8 cellular contexts compared by ENCODE assay signal in genomic region chr17:2709173-2709661, GRCh38. TPM values are rescaled to one million over a fixed set of nuclear protein-coding genes. Genes with fewer than 3 reads are reported as not detected.
A peak's percentile ranks its signal among the peaks of the same experiment; 100 is the strongest.
DNase-seq lines count a peak whose midpoint lies in the region; ATAC-seq and FAIRE-seq lines count a peak whose summit lies in the region.

No MANE protein-coding gene starts in this region.

- peaks cover 0 to 19% of the 10 kb centered on the region in 2 donors for H3K4me1 ChIP-seq in small intestine (ENCODE audit: control insufficient read depth in 2 of 2, insufficient read depth in 1 of 2, low read depth in 1 of 2, low read length in 1 of 2)

- CTCF ChIA-PET in activated CD4-positive, alpha-beta T cell treated with anti-CD3 and anti-CD28 coated beads, Interleukin-2, amount 10 ng/mL, durations not matched to agents 7 days and 5 days (lab: Charles Lee), result interaction anchor here (1.4 kb wide), 1 partner anchor 327 kb away, joined by 4 read pairs; no protein-coding TSS in a partner anchor

- H3K4me1 Mint-ChIP-seq in activated CD4-positive, alpha-beta T cell treated with anti-CD3 and anti-CD28 coated beads, Interleukin-2, amount 10 ng/mL, durations not matched to agents 7 days and 5 days, result peaks cover 43% of the 10 kb centered on the region

- POLR2A ChIA-PET in activated CD4-positive, alpha-beta T cell treated with anti-CD3 and anti-CD28 coated beads, Interleukin-2, amount 10 ng/mL, durations not matched to agents 7 days and 5 days (lab: Charles Lee), result no interaction called here

- WGBS in small intestine, 3 donors, result 13 to 53% (median 23%) methylated on average over 9 to 10 of the region's 10 CpGs

- peak overlapping the region; percentile 74 to 90 for H3K27ac ChIP-seq in small intestine (ENCODE audit: low read depth in 1 of 2, low read length in 1 of 2)

- ATAC-seq in esophagus mucosa, result peak; percentile 66
- no peak for ATAC-seq in HG03045 (IDR thresholded peaks at IDR 0.05; ENCODE audit: unreplicated experiment)
- ATAC-seq in HG03520 (IDR thresholded peaks at IDR 0.05; ENCODE audit: unreplicated experiment), result no peak

- peak overlapping the region; percentile 78 for H3K4me3 Mint-ChIP-seq in activated CD4-positive, alpha-beta T cell treated with anti-CD3 and anti-CD28 coated beads, Interleukin-2, amount 10 ng/mL, durations not matched to agents 7 days and 5 days

- H3K4me3 ChIP-seq in small intestine (ENCODE audit: low read depth in 1 of 2, low read length in 2 of 2), result peak overlapping the region in 1 of 2 donors; percentile 81

- H3K27ac Mint-ChIP-seq in activated CD4-positive, alpha-beta T cell treated with anti-CD3 and anti-CD28 coated beads, Interleukin-2, amount 10 ng/mL, durations not matched to agents 7 days and 5 days, result peak overlapping the region; percentile 80

- DNase-seq in activated CD4-positive, alpha-beta T cell treated with anti-CD3 and anti-CD28 coated beads, Interleukin-2, amount 10 ng/mL, durations not matched to agents 7 days and 5 days, result no peak
- no peak for DNase-seq in activated CD4-positive, alpha-beta T cell treated with anti-CD3 and anti-CD28 coated beads, Interleukin-2, amount 50 U/mL, for 1 hour
- DNase-seq in NCI-H226, result peak; percentile 40
- DNase-seq in small intestine, result peak; percentile 92
- no peak for DNase-seq in NCI-H2029 treated with DMSO at 0.1 percent for 48 hours (lab: John Stamatoyannopoulos, UW)

- no peaks in the 10 kb centered on the region for H3K36me3 ChIP-seq in small intestine (ENCODE audit: control insufficient read depth in 2 of 2, insufficient read depth in 2 of 2, low read length in 2 of 2)

- no peaks in the 10 kb centered on the region for H3K9me3 ChIP-seq in small intestine (ENCODE audit: control insufficient read depth, low read depth)

- no peaks in the 10 kb centered on the region for H3K9me3 Mint-ChIP-seq in activated CD4-positive, alpha-beta T cell treated with anti-CD3 and anti-CD28 coated beads, Interleukin-2, amount 10 ng/mL, durations not matched to agents 7 days and 5 days

- no peak for FAIRE-seq in small intestine (lab: Jason Lieb, UNC)

- H3K27me3 ChIP-seq in small intestine (ENCODE audit: control insufficient read depth in 2 of 2, insufficient read depth in 2 of 2, low read length in 2 of 2), result no peaks in the 10 kb centered on the region

- no peaks in the 10 kb centered on the region for H3K27me3 Mint-ChIP-seq in activated CD4-positive, alpha-beta T cell treated with anti-CD3 and anti-CD28 coated beads, Interleukin-2, amount 10 ng/mL, durations not matched to agents 7 days and 5 days

- no peaks in the 10 kb centered on the region for H3K36me3 Mint-ChIP-seq in activated CD4-positive, alpha-beta T cell treated with anti-CD3 and anti-CD28 coated beads, Interleukin-2, amount 10 ng/mL, durations not matched to agents 7 days and 5 days (ENCODE audit: low read depth)

RNA-seq across cellular contexts. Expression of gene CLUH, which starts 2.3 kb away (rescaled TPM):
- 10 to 100 TPM; 44.8 to 55.9 TPM for total RNA-seq in activated CD4-positive, alpha-beta T cell treated with anti-CD3 and anti-CD28 coated beads, Interleukin-2, amount 10 ng/mL, durations not matched to agents 7 days and 5 days
- total RNA-seq in esophagus mucosa, result 99.0 TPM
- 10 to 100 TPM; 46.3 to 90.1 (median 55.7) TPM for polyA plus RNA-seq in small intestine

RNA-seq across cellular contexts. Expression of gene CCDC92B, which starts 40.2 kb away (rescaled TPM):
- total RNA-seq in activated CD4-positive, alpha-beta T cell treated with anti-CD3 and anti-CD28 coated beads, Interleukin-2, amount 10 ng/mL, durations not matched to agents 7 days and 5 days, result under 1 TPM in 1 of 2 experiments, not detected in 1; 0.08 TPM
- total RNA-seq in esophagus mucosa, result 0.68 TPM
- polyA plus RNA-seq in small intestine, result under 1 TPM in 2 of 3 donors, not detected in 1; 0.22 to 0.75 TPM

Comparison
In these comparisons a context has a peak if more than half of its experiments do, and no peak if none do; other contexts are left out.
1. DNase-seq: peak in NCI-H226 (single experiment) and small intestine (single experiment); none in activated CD4-positive, alpha-beta T cell treated with anti-CD3 and anti-CD28 coated beads, Interleukin-2, amount 10 ng/mL, durations not matched to agents 7 days and 5 days (single experiment), activated CD4-positive, alpha-beta T cell treated with anti-CD3 and anti-CD28 coated beads, Interleukin-2, amount 50 U/mL, for 1 hour (single experiment) and NCI-H2029 treated with DMSO at 0.1 percent for 48 hours (single experiment).